1 cellular context compared by ENCODE assay signal in the genomic region with DNA sequence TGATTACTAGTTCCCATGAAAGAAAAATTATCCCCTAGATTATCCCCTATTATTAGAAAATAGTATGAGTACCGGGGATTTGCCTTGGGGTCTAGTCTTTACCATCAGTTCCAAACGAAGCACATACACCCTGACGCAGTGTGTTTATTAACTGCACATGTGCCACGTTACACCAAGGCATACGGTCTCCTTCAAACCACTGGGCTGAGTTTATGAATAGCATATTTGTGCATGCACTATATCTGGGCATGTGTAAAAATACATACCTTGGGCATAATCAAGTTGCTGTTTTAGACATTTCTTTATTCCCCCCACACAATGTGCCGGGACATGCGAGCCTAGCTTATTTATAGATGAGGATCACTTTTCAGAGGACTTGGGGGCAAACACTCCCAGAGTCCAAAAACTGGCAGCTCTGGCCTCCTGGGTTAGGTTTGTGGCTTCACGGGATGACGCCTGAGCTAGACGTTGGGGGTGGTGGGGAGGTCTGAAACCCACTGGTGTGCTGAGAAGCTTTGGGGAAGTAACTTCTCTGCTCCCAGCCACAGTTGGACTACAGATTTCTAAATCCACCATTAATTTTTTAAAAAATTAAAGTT.
TF ChIP-seq lines count a peak whose summit lies in the region.

No MANE protein-coding gene starts in this region.

TF ChIP-seq in GM12878, 131 proteins besides CTCF, POLR2A, EP300 and RAD21 (continued from another document):
- no peak for TF ChIP-seq JUND (IDR thresholded peaks at IDR 0.05; ENCODE audit: low read depth, low read length)
